ENCODE assay signal across 8 cellular contexts in the genomic region with DNA sequence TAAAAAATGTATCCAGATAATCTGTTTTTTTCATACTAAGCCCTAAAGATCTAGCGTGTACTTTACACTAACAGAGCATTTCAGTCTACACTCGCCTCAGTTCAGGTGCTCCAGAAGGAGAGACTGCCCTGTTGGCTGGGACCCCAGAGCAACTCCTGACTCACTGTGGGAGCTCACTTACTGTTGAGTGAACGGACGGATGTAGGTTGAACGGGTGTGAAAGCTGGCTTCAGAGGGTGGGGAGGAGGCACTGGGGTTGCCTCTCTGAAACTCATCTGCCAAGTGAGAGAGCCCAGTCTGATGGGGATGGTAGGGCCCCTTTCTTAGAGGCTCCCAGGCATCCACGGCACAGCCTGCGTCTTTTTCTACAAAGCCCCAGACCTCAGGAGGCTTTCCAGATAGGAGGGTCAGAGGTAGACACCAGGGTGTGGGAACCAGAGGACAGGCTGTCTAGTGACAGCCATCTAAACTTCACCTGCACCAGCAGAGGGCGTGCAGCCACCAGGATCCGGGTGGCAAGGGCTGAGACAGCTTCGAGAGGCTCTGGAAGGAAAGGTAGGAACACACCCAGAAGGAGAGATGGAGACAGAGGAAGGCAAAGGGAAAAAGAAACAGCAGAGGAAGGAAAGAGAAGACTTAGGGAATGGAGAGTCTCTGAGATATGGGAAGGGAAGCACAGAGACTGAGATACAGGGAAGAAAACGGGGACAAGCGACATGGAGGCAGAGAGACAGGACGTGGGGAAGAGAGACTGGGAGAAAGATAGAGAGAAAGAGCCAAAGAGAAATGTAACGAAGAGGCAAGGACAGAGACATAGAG. TPM values are rescaled to one million over a fixed set of nuclear protein-coding genes. Genes with fewer than 3 reads are reported as not detected.
DNase-seq lines count a peak whose midpoint lies in the region; ATAC-seq and TF ChIP-seq lines count a peak whose summit lies in the region.

No MANE protein-coding gene starts in this region.

- H3K4me3 ChIP-seq in Karpas-422 (ENCODE audit: low read length), result peak overlapping the region; percentile 44
- H3K4me3 ChIP-seq in fibroblast of pulmonary artery (replicated peaks; ENCODE audit: low read depth, low read length), result no peak overlapping the region
- no peak overlapping the region for H3K4me3 ChIP-seq in neuronal stem cell (ENCODE audit: low read length in 2 of 2)

- H3K36me3 ChIP-seq in Karpas-422 (ENCODE audit: insufficient read depth, low read length) (no peaks in the 10 kb centered on the region), neuronal stem cell (replicated peaks in 1 of 2; ENCODE audit: control insufficient read depth in 2 of 2, insufficient read depth in 2 of 2, low read length in 2 of 2) (no peaks in the 10 kb centered on the region)

- H2BK5ac ChIP-seq in neuronal stem cell (ENCODE audit: low read length), result no peak overlapping the region

- no peak overlapping the region for H2BK15ac ChIP-seq in neuronal stem cell (ENCODE audit: low read length)

- no peak overlapping the region for H2AK5ac ChIP-seq in neuronal stem cell (ENCODE audit: low read depth, low read length)

- no peak overlapping the region for H2BK120ac ChIP-seq in neuronal stem cell (ENCODE audit: low read depth, low read length)

- TF ChIP-seq CTCF in fibroblast of pulmonary artery (IDR thresholded peaks at IDR 0.05; ENCODE audit: low read length, missing control alignments), result peak; percentile 82

- H3K9me3 ChIP-seq in Karpas-422 (ENCODE audit: low read length) (no peaks in the 10 kb centered on the region), neuronal stem cell (replicated peaks in 1 of 2; ENCODE audit: control insufficient read depth in 2 of 2, insufficient read depth in 1 of 2, low read depth in 1 of 2, low read length in 2 of 2) (no peaks in the 10 kb centered on the region)

- H3K79me1 ChIP-seq in neuronal stem cell (ENCODE audit: low read depth, low read length), result no peaks in the 10 kb centered on the region

- H2AFZ ChIP-seq in Karpas-422 (ENCODE audit: low read length) (no peak overlapping the region), neuronal stem cell (ENCODE audit: low read length) (no peak overlapping the region)

- ATAC-seq in HG02588 (IDR thresholded peaks at IDR 0.05; ENCODE audit: unreplicated experiment), result no peak

- no peak overlapping the region for H4K91ac ChIP-seq in neuronal stem cell (ENCODE audit: low read depth, low read length, poor library complexity)

- no peaks in the 10 kb centered on the region for H4K20me1 ChIP-seq in Karpas-422 (ENCODE audit: insufficient read depth, low read depth, low read length)

- peaks cover 62% of the 10 kb centered on the region for H3K4me1 ChIP-seq in Karpas-422 (ENCODE audit: low read length)
- peaks cover 4 to 14% of the 10 kb centered on the region in 2 donors for H3K4me1 ChIP-seq in neuronal stem cell (ENCODE audit: control insufficient read depth in 2 of 2, insufficient read depth in 1 of 2, low read depth in 1 of 2, low read length in 2 of 2)

- H3K4me2 ChIP-seq in Karpas-422 (ENCODE audit: low read depth, low read length, poor library complexity, severe bottlenecking) (peak overlapping the region; percentile 71), neuronal stem cell (ENCODE audit: insufficient read depth, low read length, poor library complexity, severe bottlenecking) (no peak overlapping the region)

- H3K23ac ChIP-seq in neuronal stem cell (ENCODE audit: low read depth, low read length, poor library complexity), result no peak overlapping the region

- H3K27me3 ChIP-seq in Karpas-422 (ENCODE audit: low read length), result no peaks in the 10 kb centered on the region
- H3K27me3 ChIP-seq in neuronal stem cell (ENCODE audit: control insufficient read depth in 3 of 3, insufficient read depth in 3 of 3, low read depth in 1 of 3, low read length in 3 of 3), result peaks cover 0 to 10% (median 0%) of the 10 kb centered on the region in 3 experiments

- H2BK12ac ChIP-seq in neuronal stem cell (ENCODE audit: low read length), result no peak overlapping the region

- H3K18ac ChIP-seq in neuronal stem cell (ENCODE audit: low read length), result no peak overlapping the region

- peak overlapping the region; percentile 66 for H3K9ac ChIP-seq in Karpas-422 (ENCODE audit: low read length)
- no peak overlapping the region for H3K9ac ChIP-seq in neuronal stem cell (ENCODE audit: low read depth, low read length, poor library complexity)

- no peak overlapping the region for H3K14ac ChIP-seq in neuronal stem cell (ENCODE audit: low read length)

- DNase-seq in GDM1 (lab: John Stamatoyannopoulos, UW) (peak; percentile 73), Karpas-422 (peak; percentile 95), RKO (ENCODE audit: low spot score) (peak; percentile 70), activated T-helper 1 cell treated with Interleukin-2 at 50 U/mL for 16 hours (ENCODE audit: low read depth) (peak; percentile 64), fibroblast of pulmonary artery (ENCODE audit: low read depth) (peak; percentile 71), neuronal stem cell (ENCODE audit: low spot score) (peak; percentile 70), stromal cell of bone marrow (ENCODE audit: low read depth) (peak; percentile 40)

- H3K79me2 ChIP-seq in Karpas-422 (ENCODE audit: low read length), result no peaks in the 10 kb centered on the region

- no peak overlapping the region for H3K4ac ChIP-seq in neuronal stem cell (ENCODE audit: low read length)

- H3K9me2 ChIP-seq in Karpas-422 (replicated peaks; ENCODE audit: insufficient read depth, low read length), result no peaks in the 10 kb centered on the region

- no peak overlapping the region for H4K8ac ChIP-seq in neuronal stem cell (ENCODE audit: low read depth, low read length)

- WGBS in neuronal stem cell (ENCODE audit: extremely low coverage in 2 of 2, insufficient read length in 2 of 2, insufficient replicate concordance in 1 of 2), 2 donors, result no CpG with 5 or more reads among the region's 14 CpGs

- H3K27ac ChIP-seq in Karpas-422 (ENCODE audit: low read length) (peak overlapping the region; percentile 96), neuronal stem cell (replicated peaks; ENCODE audit: low read length) (no peak overlapping the region)

RNA-seq across cellular contexts. Expression of a gene that starts 3.7 kb away (rescaled TPM):
- total RNA-seq in Karpas-422 (2014; rRNA removed; shearing (Covaris generic); ENCODE audit: low replicate concordance), result 0.52 and 0.65 TPM in 2 replicates
- polyA plus RNA-seq in neuronal stem cell (2013, experiment 1 of 2), result 0.17 TPM
- polyA plus RNA-seq in neuronal stem cell (2013, experiment 2 of 2), result 0.17 TPM

RNA-seq across cellular contexts. Expression of a gene that starts 28.1 kb away (rescaled TPM):
- total RNA-seq in Karpas-422 (2014; rRNA removed; shearing (Covaris generic); ENCODE audit: low replicate concordance), result 1.2 TPM in 1 of 2 replicates, not detected in the other
- 8.4 TPM for polyA plus RNA-seq in neuronal stem cell (2013, experiment 1 of 2)
- polyA plus RNA-seq in neuronal stem cell (2013, experiment 2 of 2), result 7.5 TPM

RNA-seq across cellular contexts. Expression of a gene that starts 29.6 kb away (rescaled TPM):
- total RNA-seq in Karpas-422 (2014; rRNA removed; shearing (Covaris generic); ENCODE audit: low replicate concordance), result 2.9 and 5.5 TPM in 2 replicates
- polyA plus RNA-seq in neuronal stem cell (2013, experiment 1 of 2), result 226 TPM
- polyA plus RNA-seq in neuronal stem cell (2013, experiment 2 of 2), result 220 TPM

RNA-seq across cellular contexts. Expression of a gene that starts 31.5 kb away (rescaled TPM):
- not detected in 2 replicates for total RNA-seq in Karpas-422 (2014; rRNA removed; shearing (Covaris generic); ENCODE audit: low replicate concordance)
- polyA plus RNA-seq in neuronal stem cell (2013, experiment 1 of 2), result 1.4 TPM
- polyA plus RNA-seq in neuronal stem cell (2013, experiment 2 of 2), result 1.6 TPM

RNA-seq across cellular contexts. Expression of a gene that starts 33.4 kb away (rescaled TPM):
- total RNA-seq in Karpas-422 (2014; rRNA removed; shearing (Covaris generic); ENCODE audit: low replicate concordance), result 0.18 and 0.34 TPM in 2 replicates
- 1.3 TPM for polyA plus RNA-seq in neuronal stem cell (2013, experiment 1 of 2)
- 1.5 TPM for polyA plus RNA-seq in neuronal stem cell (2013, experiment 2 of 2)

Comparison
In these comparisons a context has a peak if more than half of its experiments do, and no peak if none do; other contexts are left out.
1. DNase-seq: peak in every context shown above with its lines; median percentile 95 in Karpas-422; 73 in GDM1; 71 in fibroblast of pulmonary artery; 70 in RKO; 70 in neuronal stem cell; 64 in activated T-helper 1 cell treated with Interleukin-2 at 50 U/mL for 16 hours; 40 in stromal cell of bone marrow.